In the genomic region with DNA sequence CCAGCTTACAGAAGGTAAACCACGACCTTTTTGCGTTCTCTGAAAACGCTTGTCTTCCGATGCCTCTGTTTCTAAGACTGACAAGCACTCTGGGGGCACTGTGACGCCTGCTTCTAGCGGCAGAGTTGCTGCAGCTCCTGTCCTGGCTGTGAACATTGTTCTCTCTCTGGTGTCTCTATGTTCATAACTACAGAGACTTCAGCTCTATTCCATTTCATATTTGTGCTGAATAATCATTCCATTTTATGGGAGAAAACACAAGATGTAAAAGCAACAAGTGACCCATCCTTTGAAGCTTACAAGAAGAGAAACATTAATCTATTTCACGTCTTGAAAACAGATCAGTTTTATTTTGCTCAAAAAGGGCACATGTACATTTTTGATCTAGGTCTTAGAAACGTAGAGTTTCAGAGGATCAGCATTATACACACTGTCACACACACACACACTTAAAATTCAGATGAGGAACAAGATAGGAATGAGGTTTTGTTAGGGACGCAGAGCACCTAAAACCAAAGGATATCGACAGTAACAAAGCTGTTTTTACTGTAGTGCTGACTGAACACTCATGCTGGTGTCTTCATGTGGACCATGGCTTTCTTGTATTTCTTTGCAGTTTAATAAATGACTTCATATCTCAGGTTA, we compare ENCODE assay signal across 8 cellular contexts. TPM values are rescaled to one million over a fixed set of nuclear protein-coding genes. Genes with fewer than 3 reads are reported as not detected.
DNase-seq lines count a peak whose midpoint lies in the region; ATAC-seq and TF ChIP-seq lines count a peak whose summit lies in the region.

No MANE protein-coding gene starts in this region.

- CTCF ChIA-PET in activated CD8-positive, alpha-beta T cell treated with anti-CD3 and anti-CD28 coated beads for 36 hours (lab: Charles Lee): interaction anchor here (0.8 to 12.9 kb wide), 16 partner anchors 8 to 110 kb away, joined by 3 to 209 read pairs (median 4); no protein-coding TSS in a partner anchor

- peak overlapping the region; percentile 94 for H3K4me3 Mint-ChIP-seq in activated CD8-positive, alpha-beta T cell treated with anti-CD3 and anti-CD28 coated beads for 36 hours

- ATAC-seq in GM18517 (IDR thresholded peaks at IDR 0.05; ENCODE audit: unreplicated experiment) (peak; percentile 22), HG03565 (IDR thresholded peaks at IDR 0.05; ENCODE audit: unreplicated experiment) (peak; percentile 20)
- peak; percentile 29 for ATAC-seq in activated CD8-positive, alpha-beta T cell treated with anti-CD3 and anti-CD28 coated beads for 36 hours

- H3K4me1 ChIP-seq in neutrophil (ENCODE audit: control insufficient read depth in 1 of 2, insufficient read depth in 1 of 2, low read depth in 1 of 2, low read length in 1 of 2): peaks cover 70 to 74% of the 10 kb centered on the region in 2 experiments

- no peaks in the 10 kb centered on the region for H3K27me3 Mint-ChIP-seq in activated CD8-positive, alpha-beta T cell treated with anti-CD3 and anti-CD28 coated beads for 36 hours

- TF ChIP-seq CTCF in activated CD8-positive, alpha-beta T cell treated with anti-CD3 and anti-CD28 coated beads for 36 hours (IDR thresholded peaks at IDR 0.05): no peak
- TF ChIP-seq CTCF in neutrophil (IDR thresholded peaks at IDR 0.05): no peak

- peaks cover 78% of the 10 kb centered on the region for H3K36me3 Mint-ChIP-seq in activated CD8-positive, alpha-beta T cell treated with anti-CD3 and anti-CD28 coated beads for 36 hours (ENCODE audit: low read depth)

- H3K36me3 ChIP-seq in neutrophil: no peaks in the 10 kb centered on the region

- no peaks in the 10 kb centered on the region for H3K27me3 ChIP-seq in neutrophil

- DNase-seq in activated CD8-positive, alpha-beta T cell treated with anti-CD3 and anti-CD28 coated beads for 36 hours: peak; percentile 78
- DNase-seq in NCI-H1105 treated with DMSO at 0.1 percent for 48 hours (lab: John Stamatoyannopoulos, UW) (no peak), retina (no peak), NCI-H1417 (lab: John Stamatoyannopoulos, UW) (no peak), NCI-H1694 treated with DMSO at 0.1 percent for 48 hours (lab: John Stamatoyannopoulos, UW) (no peak)

- POLR2A ChIA-PET in activated CD8-positive, alpha-beta T cell treated with anti-CD3 and anti-CD28 coated beads for 36 hours (lab: Charles Lee): interaction anchor here (0.8 to 30.3 kb wide), 19 partner anchors 9 to 116 kb away, joined by 3 to 1646 read pairs (median 4); no protein-coding TSS in a partner anchor

- no peaks in the 10 kb centered on the region for H3K9me3 Mint-ChIP-seq in activated CD8-positive, alpha-beta T cell treated with anti-CD3 and anti-CD28 coated beads for 36 hours

- intact Hi-C loops in activated CD8-positive, alpha-beta T cell treated with anti-CD3 and anti-CD28 coated beads for 36 hours (cut with micrococcal nuclease): loop anchor here (2.0 to 5.0 kb wide), 4 partner anchors 45 to 160 kb away; no protein-coding TSS in a partner anchor

- peak overlapping the region; percentile 79 to 82 for H3K4me3 ChIP-seq in neutrophil (ENCODE audit: low read depth in 1 of 2, low read length in 1 of 2)

- H3K9me3 ChIP-seq in neutrophil: no peaks in the 10 kb centered on the region

- peaks cover 7% of the 10 kb centered on the region for H3K4me1 Mint-ChIP-seq in activated CD8-positive, alpha-beta T cell treated with anti-CD3 and anti-CD28 coated beads for 36 hours (ENCODE audit: low read depth)

- H3K27ac ChIP-seq in neutrophil: peak overlapping the region; percentile 94

- peak overlapping the region; percentile 97 for H3K27ac Mint-ChIP-seq in activated CD8-positive, alpha-beta T cell treated with anti-CD3 and anti-CD28 coated beads for 36 hours

RNA-seq across cellular contexts. Expression of gene IKZF1, which starts 3.0 kb away (rescaled TPM):
- 100 to 1,000 TPM; 277 to 295 TPM for total RNA-seq in activated CD8-positive, alpha-beta T cell treated with anti-CD3 and anti-CD28 coated beads for 36 hours
